In the genomic region with DNA sequence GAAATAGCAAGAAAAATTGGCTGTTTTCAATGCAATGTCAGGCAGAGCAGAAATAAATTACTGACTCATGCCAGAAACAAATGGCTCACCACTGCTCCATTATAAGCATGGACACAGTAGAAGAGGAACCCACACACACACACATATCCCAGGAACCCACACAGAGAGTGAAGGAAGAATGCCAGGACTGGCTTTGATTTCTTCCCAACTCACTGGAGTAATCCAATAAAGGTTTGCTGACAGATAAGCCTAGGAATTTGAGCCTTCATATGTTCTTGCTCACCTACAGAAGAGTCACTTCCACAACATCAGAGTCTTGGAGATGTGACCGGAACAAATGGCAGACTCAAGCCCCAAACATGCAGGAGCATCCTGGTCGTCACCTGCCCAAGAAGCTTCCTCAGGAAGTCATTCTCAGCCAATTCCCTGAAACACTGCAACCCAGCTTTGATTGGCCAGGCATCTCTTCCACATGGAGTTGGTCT, we compare ENCODE assay signal across 1 cellular context.
TF ChIP-seq lines count a peak whose summit lies in the region.

No MANE protein-coding gene starts in this region.

TF ChIP-seq in GM12878, 131 proteins besides CTCF, POLR2A, EP300 and RAD21:
- TF ChIP-seq NR2C1 (IDR thresholded peaks at IDR 0.05) (no peak), SUPT20H (IDR thresholded peaks at IDR 0.05; ENCODE audit: borderline replicate concordance, control insufficient read depth, low read depth, low read length) (no peak), EED (IDR thresholded peaks at IDR 0.05; ENCODE audit: low read depth) (no peak), ESRRA (IDR thresholded peaks at IDR 0.05; ENCODE audit: low read length) (no peak), MTA3 (IDR thresholded peaks at IDR 0.05; ENCODE audit: borderline replicate concordance, low read length) (no peak), PAX5 (IDR thresholded peaks at IDR 0.05; ENCODE audit: borderline replicate concordance, low read depth, low read length) (no peak), BCLAF1 (IDR thresholded peaks at IDR 0.05) (no peak)
